Comparison of ENCODE assay signal across 8 cellular contexts in the genomic region with DNA sequence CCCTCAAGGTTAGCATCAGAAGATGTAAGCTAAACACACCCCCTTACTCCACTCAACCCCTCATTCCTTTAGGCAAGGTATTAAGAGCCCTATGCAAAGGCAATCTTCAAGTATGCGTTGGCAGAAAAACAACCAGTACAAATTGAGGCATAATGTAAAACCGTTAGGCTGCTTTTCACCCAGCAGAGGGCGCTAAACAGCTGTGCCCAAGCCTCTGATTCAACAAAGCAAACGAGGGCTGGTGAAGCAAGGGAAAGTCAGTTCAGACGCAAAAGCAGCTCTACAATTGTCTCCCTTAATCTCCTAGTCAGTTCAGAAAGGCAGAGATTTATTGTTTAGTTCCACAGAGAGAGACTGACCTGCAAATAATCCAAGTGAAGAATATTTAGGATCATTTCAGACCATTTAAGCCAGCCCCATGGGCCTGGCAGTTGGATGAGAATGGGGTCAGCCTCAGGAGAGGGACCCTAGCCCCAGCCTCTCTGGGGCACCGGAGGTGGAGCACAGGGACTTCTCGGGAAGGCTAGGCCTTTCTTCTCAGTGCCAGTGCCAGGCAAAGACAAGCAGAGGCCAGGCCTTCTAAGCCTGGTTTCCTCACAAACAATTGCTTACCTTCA. TPM values are rescaled to one million over a fixed set of nuclear protein-coding genes. Genes with fewer than 3 reads are reported as not detected.
DNase-seq lines count a peak whose midpoint lies in the region; ATAC-seq lines count a peak whose summit lies in the region.

No MANE protein-coding gene starts in this region.

- peaks cover 28% of the 10 kb centered on the region for H3K4me1 Mint-ChIP-seq in activated CD4-positive, alpha-beta memory T cell treated with anti-CD3 and anti-CD28 coated beads, Interleukin-2, amount 10 ng/mL, durations not matched to agents 7 days and 5 days

- H3K27me3 Mint-ChIP-seq in activated CD4-positive, alpha-beta memory T cell treated with anti-CD3 and anti-CD28 coated beads, Interleukin-2, amount 10 ng/mL, durations not matched to agents 7 days and 5 days: no peaks in the 10 kb centered on the region

- no peak overlapping the region for H3K27ac Mint-ChIP-seq in activated CD4-positive, alpha-beta memory T cell treated with anti-CD3 and anti-CD28 coated beads, Interleukin-2, amount 10 ng/mL, durations not matched to agents 7 days and 5 days

- no peak for ATAC-seq in GM19397 (IDR thresholded peaks at IDR 0.05; ENCODE audit: unreplicated experiment)

- H3K4me3 Mint-ChIP-seq in activated CD4-positive, alpha-beta memory T cell treated with anti-CD3 and anti-CD28 coated beads, Interleukin-2, amount 10 ng/mL, durations not matched to agents 7 days and 5 days: no peak overlapping the region

- H3K36me3 Mint-ChIP-seq in activated CD4-positive, alpha-beta memory T cell treated with anti-CD3 and anti-CD28 coated beads, Interleukin-2, amount 10 ng/mL, durations not matched to agents 7 days and 5 days (ENCODE audit: low read depth): peaks cover 3% of the 10 kb centered on the region

- DNase-seq in EH (ENCODE audit: low read depth) (peak; percentile 86), HPDE6-E6E7 (ENCODE audit: extremely low spot score) (peak; percentile 78), NCI-H82 (lab: John Stamatoyannopoulos, UW) (peak; percentile 85), medulla oblongata (ENCODE audit: extremely low spot score) (peak; percentile 92)
- peak; percentile 73 for DNase-seq in activated CD4-positive, alpha-beta memory T cell treated with anti-CD3 and anti-CD28 coated beads, Interleukin-2, amount 10 ng/mL, durations not matched to agents 7 days and 5 days
- peak; percentile 54 for DNase-seq in effector CD8-positive, alpha-beta T cell (lab: John Stamatoyannopoulos, UW)
- DNase-seq in stimulated activated CD8-positive, alpha-beta memory T cell treated with anti-CD3 and anti-CD28 coated beads, Interleukin-12 subunit alpha, Interleukin-12 subunit beta, amount 100 ng/mL, for 1 hour (ENCODE audit: low read depth): peak; percentile 67

- POLR2A ChIA-PET in activated CD4-positive, alpha-beta memory T cell treated with anti-CD3 and anti-CD28 coated beads, Interleukin-2, amount 10 ng/mL, durations not matched to agents 7 days and 5 days (lab: Charles Lee): interaction anchor here (1.0 to 1.9 kb wide), 3 partner anchors 10 to 62 kb away, joined by 4 to 14 read pairs (median 4); a partner anchor contains a TSS

- CTCF ChIA-PET in activated CD4-positive, alpha-beta memory T cell treated with anti-CD3 and anti-CD28 coated beads, Interleukin-2, amount 10 ng/mL, durations not matched to agents 7 days and 5 days (lab: Charles Lee): interaction anchor here (0.6 to 3.3 kb wide), 26 partner anchors 8 to 1181 kb away, joined by 3 to 28 read pairs (median 4); a partner anchor contains a TSS

- no peaks in the 10 kb centered on the region for H3K9me3 Mint-ChIP-seq in activated CD4-positive, alpha-beta memory T cell treated with anti-CD3 and anti-CD28 coated beads, Interleukin-2, amount 10 ng/mL, durations not matched to agents 7 days and 5 days

RNA-seq across cellular contexts. Expression of a gene that starts 23.5 kb away (rescaled TPM):
- total RNA-seq in activated CD4-positive, alpha-beta memory T cell treated with anti-CD3 and anti-CD28 coated beads, Interleukin-2, amount 10 ng/mL, durations not matched to agents 7 days and 5 days: 10 to 100 TPM; 45.7 to 50.3 TPM
